In the genomic region with DNA sequence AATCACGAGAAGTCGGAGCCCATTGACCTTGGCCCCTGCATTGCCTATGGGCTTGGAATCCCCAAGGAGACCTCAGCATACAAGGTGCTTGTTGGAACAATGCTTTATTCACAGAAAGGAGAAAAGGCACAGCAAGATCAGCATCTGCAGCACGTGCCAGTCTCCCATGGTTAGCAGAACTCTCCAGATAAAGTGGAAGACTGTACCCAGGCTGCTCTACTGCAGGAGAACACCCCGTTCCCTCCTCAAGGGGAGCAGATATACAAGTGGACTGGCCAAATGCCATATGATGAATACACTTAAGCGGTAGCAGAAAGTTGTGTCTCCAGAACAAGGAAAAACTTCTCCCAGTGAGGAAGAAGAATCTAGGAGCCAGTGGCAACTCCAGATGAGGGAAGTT, we compare ENCODE assay signal across 36 cellular contexts. TPM values are rescaled to one million over a fixed set of nuclear protein-coding genes. Genes with fewer than 3 reads are reported as not detected.
"Had no signal": no experiment of that assay in that cellular context is flagged by ENCODE, and none has a peak within 500 bp of the region (broad histone marks: within the 10 kb centered on the region; RNA-seq: fewer than 3 reads in every experiment).

No MANE protein-coding gene starts in this region.

- H3K36me3 ChIP-seq: MG63 had no signal

- H3K9ac ChIP-seq: KMS-11 had no signal

- H3K27ac ChIP-seq: KMS-11 had no signal

- DNase-seq: Karpas-422, Kasumi-1, KBM-7, KG1, MG63, MM.1S, MV-4-11, NCI-H1048, NCI-H1092, NCI-H1092 treated with DMSO at 0.1 percent for 48 hours, NCI-H1105, NCI-H1105 treated with DMSO at 0.1 percent for 48 hours, NCI-H1417, NCI-H1417 treated with DMSO at 0.1 percent for 48 hours, NCI-H1436, NCI-H1436 treated with DMSO at 0.1 percent for 48 hours, NCI-H146, NCI-H1694, NCI-H1694 treated with DMSO at 0.1 percent for 48 hours, NCI-H187, NCI-H187 treated with DMSO at 0.1 percent for 48 hours, NCI-H1930, NCI-H2029, NCI-H2029 treated with DMSO at 0.1 percent for 48 hours, NCI-H2081, NCI-H2081 treated with DMSO at 0.1 percent for 48 hours, NCI-H2107, NCI-H2171, NCI-H2171 treated with DMSO at 0.1 percent for 48 hours, NCI-H2227 treated with DMSO at 0.1 percent for 48 hours, NCI-H226, NCI-H345, NCI-H446, NCI-H446 treated with DMSO at 0.1 percent for 48 hours had no signal

- H3K4me3 ChIP-seq: MG63 had no signal

- H3K27me3 ChIP-seq: MG63 had no signal

- H3K4me2 ChIP-seq: KMS-11 had no signal

- H3K9me3 ChIP-seq: MG63 had no signal

RNA-seq across cellular contexts. Expression of a gene that starts 53.5 kb away (rescaled TPM):
- total RNA-seq: LHCN-M2 had no signal
